ENCODE assay signal across 1 cellular context in genomic region chr9:91948423-91949292, GRCh38.
TF ChIP-seq lines count a peak whose summit lies in the region.

No MANE protein-coding gene starts in this region.

TF ChIP-seq in HEK293, 187 proteins besides CTCF, POLR2A, EP300 and RAD21 (continued from another document and continues in another):
- no peak for TF ChIP-seq HIC1 (tag by site-specific recombination; IDR thresholded peaks at IDR 0.05)
- TF ChIP-seq ZNF561 (tag by site-specific recombination; IDR thresholded peaks at IDR 0.05; ENCODE audit: borderline replicate concordance), result no peak; the same call in 1 of the 2 replicates
- no peak for TF ChIP-seq ZNF791 (tag by site-specific recombination; IDR thresholded peaks at IDR 0.05)
- no peak for TF ChIP-seq ZBTB48 (tag by site-specific recombination; IDR thresholded peaks at IDR 0.05)
- 0 out of 2 replicates have a peak, but pooled peaks have one; percentile 34 for TF ChIP-seq ZFP37 (tag by site-specific recombination; IDR thresholded peaks at IDR 0.05)
- no peak for TF ChIP-seq ZNF121 (tag by site-specific recombination; IDR thresholded peaks at IDR 0.05)
- 0 out of 2 replicates have a peak, but pooled peaks have one; percentile 23 for TF ChIP-seq ZNF24 (tag by site-specific recombination; IDR thresholded peaks at IDR 0.05)
- TF ChIP-seq ZBTB17 (tag by site-specific recombination; IDR thresholded peaks at IDR 0.05), result peak; percentile 80
- TF ChIP-seq ZNF488 (tag by site-specific recombination; IDR thresholded peaks at IDR 0.05), result no peak
- TF ChIP-seq ZNF423 (tag by site-specific recombination; IDR thresholded peaks at IDR 0.05), result peak; percentile 76
- peak; percentile 64; the same call in 1 of the 2 replicates for TF ChIP-seq ZNF660 (tag by site-specific recombination; IDR thresholded peaks at IDR 0.05)
- peak; percentile 12; the same call in 1 of the 2 replicates for TF ChIP-seq REST (tag by site-specific recombination; IDR thresholded peaks at IDR 0.05)
- no peak for TF ChIP-seq ZNF76 (tag by site-specific recombination; IDR thresholded peaks at IDR 0.05; ENCODE audit: borderline replicate concordance, low read depth)
- no peak for TF ChIP-seq ZNF26 (tag by site-specific recombination; IDR thresholded peaks at IDR 0.05)
- peak; percentile 80 for TF ChIP-seq ZIC2 (tag by site-specific recombination; IDR thresholded peaks at IDR 0.05)
- peak; percentile 62; the same call in 1 of the 2 replicates for TF ChIP-seq TRIM28 (IDR thresholded peaks at IDR 0.05; ENCODE audit: borderline replicate concordance, low read length)
- TF ChIP-seq ZNF596 (tag by site-specific recombination; IDR thresholded peaks at IDR 0.05), result no peak
- peak; percentile 58; the same call in 1 of the 2 replicates for TF ChIP-seq ZNF843 (tag by site-specific recombination; IDR thresholded peaks at IDR 0.05)
- peak; percentile 92 for TF ChIP-seq ATF2 (tag by site-specific recombination; IDR thresholded peaks at IDR 0.05; ENCODE audit: low read depth)
- no peak for TF ChIP-seq ZNF654 (tag by site-specific recombination; IDR thresholded peaks at IDR 0.05; ENCODE audit: low read depth)
- no peak for TF ChIP-seq ELK4 (IDR thresholded peaks at IDR 0.05; ENCODE audit: borderline replicate concordance, low read depth, low read length)
- TF ChIP-seq KLF8 (tag by site-specific recombination; IDR thresholded peaks at IDR 0.05), result peak; percentile 39; the same call in 1 of the 2 replicates
- peak; percentile 82 for TF ChIP-seq ZEB2 (tag by site-specific recombination; IDR thresholded peaks at IDR 0.05)
- TF ChIP-seq ZNF398 (tag by site-specific recombination; IDR thresholded peaks at IDR 0.05), result peak; percentile 71
- no peak for TF ChIP-seq ZNF155 (tag by site-specific recombination; IDR thresholded peaks at IDR 0.05)
- TF ChIP-seq ZNF354C (tag by site-specific recombination; IDR thresholded peaks at IDR 0.05; ENCODE audit: borderline replicate concordance, low read depth), result no peak
- TF ChIP-seq ZNF664 (tag by site-specific recombination; IDR thresholded peaks at IDR 0.05), result no peak
- TF ChIP-seq PRDM4 (tag by site-specific recombination; IDR thresholded peaks at IDR 0.05), result no peak
- no peak for TF ChIP-seq ZNF707 (tag by site-specific recombination; IDR thresholded peaks at IDR 0.05)
- TF ChIP-seq ZSCAN18 (tag by site-specific recombination; IDR thresholded peaks at IDR 0.05), result no peak
- TF ChIP-seq ZNF366 (tag by site-specific recombination; conservative IDR thresholded peaks at IDR 0.05), result peak; percentile 72
- no peak for TF ChIP-seq ZNF146 (tag by site-specific recombination; IDR thresholded peaks at IDR 0.05)
- TF ChIP-seq ZNF324 (tag by site-specific recombination; IDR thresholded peaks at IDR 0.05), result no peak
- 0 out of 2 replicates have a peak, but pooled peaks have one; percentile 43 for TF ChIP-seq ZNF639 (tag by site-specific recombination; IDR thresholded peaks at IDR 0.05)
- no peak for TF ChIP-seq ZNF658 (tag by site-specific recombination; IDR thresholded peaks at IDR 0.05)
- TF ChIP-seq ZFHX2 (tag by site-specific recombination; conservative IDR thresholded peaks at IDR 0.05), result peak; percentile 70
- no peak for TF ChIP-seq ZNF138 (tag by site-specific recombination; IDR thresholded peaks at IDR 0.05; ENCODE audit: borderline replicate concordance)
- TF ChIP-seq ZNF18 (tag by site-specific recombination; IDR thresholded peaks at IDR 0.05), result no peak
- TF ChIP-seq REPIN1 (tag by site-specific recombination; IDR thresholded peaks at IDR 0.05; ENCODE audit: low read depth), result no peak
- no peak for TF ChIP-seq ZNF621 (tag by site-specific recombination; IDR thresholded peaks at IDR 0.05)
- no peak for TF ChIP-seq ZNF175 (tag by site-specific recombination; IDR thresholded peaks at IDR 0.05)
- no peak for TF ChIP-seq FEZF1 (tag by site-specific recombination; IDR thresholded peaks at IDR 0.05)
